ENCODE assay signal across 27 cellular contexts in genomic region chr5:76657091-76657490, GRCh38. TPM values are rescaled to one million over a fixed set of nuclear protein-coding genes. Genes with fewer than 3 reads are reported as not detected.
"Had no signal": no experiment of that assay in that cellular context is flagged by ENCODE, and none has a peak within 500 bp of the region (broad histone marks: within the 10 kb centered on the region; RNA-seq: fewer than 3 reads in every experiment).

No MANE protein-coding gene starts in this region.

- H3K9me3 ChIP-seq: breast epithelium, gastroesophageal sphincter, heart left ventricle, sigmoid colon, SK-N-SH, thoracic aorta, upper lobe of left lung had no signal

- H3K27ac Mint-ChIP-seq: activated naive CD8-positive, alpha-beta T cell had no signal

- H3K27me3 Mint-ChIP-seq: activated naive CD8-positive, alpha-beta T cell; central memory CD8-positive, alpha-beta T cell; effector memory CD8-positive, alpha-beta T cell had no signal

- FAIRE-seq: astrocyte, colon, keratinocyte had no signal

- H3K36me3 ChIP-seq: breast epithelium, gastroesophageal sphincter, sigmoid colon, thoracic aorta had no signal

- H3K27me3 ChIP-seq: breast epithelium, gastroesophageal sphincter, heart left ventricle, sigmoid colon, upper lobe of left lung had no signal

- DNase-seq: activated CD4-positive, alpha-beta T cell treated with anti-CD3 and anti-CD28 coated beads for 1 hour; activated CD4-positive, alpha-beta T cell treated with anti-CD3 and anti-CD28 coated beads, Interleukin-2, amount 50 U/mL, for 1 hour; activated T-cell treated with anti-CD3 and anti-CD28 coated beads, Interleukin-2, amount 50 U/mL, for 1 hour; dorsolateral prefrontal cortex; effector memory CD8-positive, alpha-beta T cell; heart left ventricle; mammary epithelial cell; occipital lobe; posterior cingulate gyrus; sigmoid colon; SK-N-SH; stimulated activated CD4-positive, alpha-beta T cell treated with anti-CD3 and anti-CD28 coated beads, Interleukin-2, amount 100 ng/mL, for 48 hours; stimulated activated naive CD4-positive, alpha-beta T cell treated with Interleukin-2 at 50 U/mL for 16 hours; upper lobe of left lung had no signal

- H3K9ac ChIP-seq: SK-N-SH had no signal

- H3K4me1 Mint-ChIP-seq: neural crest cell had no signal

- H3K4me3 Mint-ChIP-seq: activated naive CD8-positive, alpha-beta T cell; central memory CD8-positive, alpha-beta T cell; effector memory CD8-positive, alpha-beta T cell; neural crest cell had no signal

- H3K4me1 ChIP-seq: breast epithelium, gastroesophageal sphincter, sigmoid colon, upper lobe of left lung had no signal

- H3K27ac ChIP-seq: breast epithelium, dorsolateral prefrontal cortex, epithelial cell of prostate, gastroesophageal sphincter, sigmoid colon, upper lobe of left lung, VCaP had no signal

- H3K4me3 ChIP-seq: breast epithelium, dorsolateral prefrontal cortex, gastroesophageal sphincter, heart left ventricle, sigmoid colon, smooth muscle cell, thoracic aorta, upper lobe of left lung had no signal

- H3K9me3 Mint-ChIP-seq: central memory CD8-positive, alpha-beta T cell; effector memory CD8-positive, alpha-beta T cell; neural crest cell had no signal

- H3K4me2 ChIP-seq: SK-N-SH, smooth muscle cell had no signal

RNA-seq across cellular contexts. Expression of gene F2RL2, which starts 33.9 kb away (rescaled TPM):
- total RNA-seq: neural crest cell; T-helper 2 cell treated with Interferon-gamma antibody and Interleukin-4, amounts not matched to agents 100 ng/mL and 5 ng/mL, for 36 hours had no signal
